Comparison of ENCODE assay signal across 1 cellular context in genomic region chr7:139118803-139119485, GRCh38.
TF ChIP-seq lines count a peak whose summit lies in the region.

No MANE protein-coding gene starts in this region.

TF ChIP-seq in K562, 482 proteins besides CTCF, POLR2A, EP300 and RAD21 (continued from another document and continues in another):
- TF ChIP-seq, protein P1, sequence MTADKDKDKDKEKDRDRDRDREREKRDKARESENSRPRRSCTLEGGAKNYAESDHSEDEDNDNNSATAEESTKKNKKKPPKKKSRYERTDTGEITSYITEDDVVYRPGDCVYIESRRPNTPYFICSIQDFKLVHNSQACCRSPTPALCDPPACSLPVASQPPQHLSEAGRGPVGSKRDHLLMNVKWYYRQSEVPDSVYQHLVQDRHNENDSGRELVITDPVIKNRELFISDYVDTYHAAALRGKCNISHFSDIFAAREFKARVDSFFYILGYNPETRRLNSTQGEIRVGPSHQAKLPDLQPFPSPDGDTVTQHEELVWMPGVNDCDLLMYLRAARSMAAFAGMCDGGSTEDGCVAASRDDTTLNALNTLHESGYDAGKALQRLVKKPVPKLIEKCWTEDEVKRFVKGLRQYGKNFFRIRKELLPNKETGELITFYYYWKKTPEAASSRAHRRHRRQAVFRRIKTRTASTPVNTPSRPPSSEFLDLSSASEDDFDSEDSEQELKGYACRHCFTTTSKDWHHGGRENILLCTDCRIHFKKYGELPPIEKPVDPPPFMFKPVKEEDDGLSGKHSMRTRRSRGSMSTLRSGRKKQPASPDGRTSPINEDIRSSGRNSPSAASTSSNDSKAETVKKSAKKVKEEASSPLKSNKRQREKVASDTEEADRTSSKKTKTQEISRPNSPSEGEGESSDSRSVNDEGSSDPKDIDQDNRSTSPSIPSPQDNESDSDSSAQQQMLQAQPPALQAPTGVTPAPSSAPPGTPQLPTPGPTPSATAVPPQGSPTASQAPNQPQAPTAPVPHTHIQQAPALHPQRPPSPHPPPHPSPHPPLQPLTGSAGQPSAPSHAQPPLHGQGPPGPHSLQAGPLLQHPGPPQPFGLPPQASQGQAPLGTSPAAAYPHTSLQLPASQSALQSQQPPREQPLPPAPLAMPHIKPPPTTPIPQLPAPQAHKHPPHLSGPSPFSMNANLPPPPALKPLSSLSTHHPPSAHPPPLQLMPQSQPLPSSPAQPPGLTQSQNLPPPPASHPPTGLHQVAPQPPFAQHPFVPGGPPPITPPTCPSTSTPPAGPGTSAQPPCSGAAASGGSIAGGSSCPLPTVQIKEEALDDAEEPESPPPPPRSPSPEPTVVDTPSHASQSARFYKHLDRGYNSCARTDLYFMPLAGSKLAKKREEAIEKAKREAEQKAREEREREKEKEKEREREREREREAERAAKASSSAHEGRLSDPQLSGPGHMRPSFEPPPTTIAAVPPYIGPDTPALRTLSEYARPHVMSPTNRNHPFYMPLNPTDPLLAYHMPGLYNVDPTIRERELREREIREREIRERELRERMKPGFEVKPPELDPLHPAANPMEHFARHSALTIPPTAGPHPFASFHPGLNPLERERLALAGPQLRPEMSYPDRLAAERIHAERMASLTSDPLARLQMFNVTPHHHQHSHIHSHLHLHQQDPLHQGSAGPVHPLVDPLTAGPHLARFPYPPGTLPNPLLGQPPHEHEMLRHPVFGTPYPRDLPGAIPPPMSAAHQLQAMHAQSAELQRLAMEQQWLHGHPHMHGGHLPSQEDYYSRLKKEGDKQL (CRISPR knock-in tag; IDR thresholded peaks at IDR 0.05; ENCODE audit: borderline replicate concordance): no peak
- peak; percentile 56 for TF ChIP-seq NFE2 (IDR thresholded peaks at IDR 0.05; ENCODE audit: low read depth)
- no peak; the same call in 1 of the 2 replicates for TF ChIP-seq GTF2E2 (tag; IDR thresholded peaks at IDR 0.05)
- peak; percentile 62 for TF ChIP-seq CBFA2T3 (IDR thresholded peaks at IDR 0.05)
- no peak for TF ChIP-seq SUPT5H (IDR thresholded peaks at IDR 0.05)
- peak; percentile 91 for TF ChIP-seq CREM (IDR thresholded peaks at IDR 0.05; ENCODE audit: low read depth)
- TF ChIP-seq NR4A1 (CRISPR knock-in tag; IDR thresholded peaks at IDR 0.05): no peak
- TF ChIP-seq NR4A1 (tag; IDR thresholded peaks at IDR 0.05): peak; percentile 64; the same call in 1 of the 2 replicates
- no peak for TF ChIP-seq ZNF561 (CRISPR knock-in tag; conservative IDR thresholded peaks at IDR 0.05)
- no peak for TF ChIP-seq POLR2AphosphoS2 (IDR thresholded peaks at IDR 0.05; ENCODE audit: low read length)
- peak; percentile 43; the same call in 1 of the 2 replicates for TF ChIP-seq ZBTB9 (CRISPR knock-in tag; IDR thresholded peaks at IDR 0.05)
- peak; percentile 43; the same call in 1 of the 2 replicates for TF ChIP-seq ETV5 (CRISPR knock-in tag; IDR thresholded peaks at IDR 0.05; ENCODE audit: low read depth)
- TF ChIP-seq YY1 (IDR thresholded peaks at IDR 0.05; ENCODE audit: borderline replicate concordance in 1 of 3, control insufficient read depth in 1 of 3, extremely low read depth in 1 of 3, insufficient read depth in 3 of 3, insufficient read length in 1 of 3, insufficient replicate concordance in 2 of 3, low read depth in 1 of 3, low read length in 2 of 3): peak in 1 of 3 experiments; percentile 32
- 0 out of 2 replicates have a peak, but pooled peaks have one; percentile 22 for TF ChIP-seq POLR2AphosphoS5 (IDR thresholded peaks at IDR 0.05; ENCODE audit: control insufficient read depth, insufficient read depth, low read depth, low read length)
- no peak for TF ChIP-seq SMAD2 (IDR thresholded peaks at IDR 0.05; ENCODE audit: low read depth, low read length)
- TF ChIP-seq L3MBTL2 (IDR thresholded peaks at IDR 0.05): peak; percentile 87
- no peak for TF ChIP-seq DMBX1 (CRISPR knock-in tag; IDR thresholded peaks at IDR 0.05; ENCODE audit: borderline replicate concordance)
- TF ChIP-seq MBD2 (IDR thresholded peaks at IDR 0.05; ENCODE audit: borderline replicate concordance, low read depth): no peak; the same call in 1 of the 2 replicates
- 0 out of 2 replicates have a peak, but pooled peaks have one; percentile 7 for TF ChIP-seq ZNF589 (CRISPR knock-in tag; IDR thresholded peaks at IDR 0.05; ENCODE audit: low read depth)
- TF ChIP-seq PCBP1 (IDR thresholded peaks at IDR 0.05; ENCODE audit: low read depth, low read length, poor library complexity, severe bottlenecking): no peak
- TF ChIP-seq PHF8 (IDR thresholded peaks at IDR 0.05; ENCODE audit: borderline replicate concordance, low read length): peak; percentile 39; the same call in 1 of the 2 replicates
- peak; percentile 76 for TF ChIP-seq ARID1B (IDR thresholded peaks at IDR 0.05)
- TF ChIP-seq SIRT6 (IDR thresholded peaks at IDR 0.05; ENCODE audit: low read depth, low read length): no peak
- TF ChIP-seq AFF1 (IDR thresholded peaks at IDR 0.05; ENCODE audit: low read depth in 1 of 2, partially characterized antibody in 2 of 2): no peak
- TF ChIP-seq ZNF253 (CRISPR knock-in tag; conservative IDR thresholded peaks at IDR 0.05): no peak
- TF ChIP-seq HDAC3 (IDR thresholded peaks at IDR 0.05; ENCODE audit: borderline replicate concordance, partially characterized antibody): no peak
- TF ChIP-seq FOXK2 (conservative IDR thresholded peaks at IDR 0.05 in 1 of 2, IDR thresholded peaks at IDR 0.05 in 1 of 2; ENCODE audit: low read depth in 2 of 2): peak; percentile 36 to 69; a peak in 2 of 4 replicates
- TF ChIP-seq ZNF444 (CRISPR knock-in tag; IDR thresholded peaks at IDR 0.05): 0 out of 2 replicates have a peak, but pooled peaks have one; percentile 10
- TF ChIP-seq FOXJ2 (tag; IDR thresholded peaks at IDR 0.05): peak; percentile 49; the same call in 1 of the 2 replicates
- peak; percentile 58; the same call in 1 of the 2 replicates for TF ChIP-seq TFAP4 (CRISPR knock-in tag; IDR thresholded peaks at IDR 0.05; ENCODE audit: borderline replicate concordance)
- TF ChIP-seq STAT5A (IDR thresholded peaks at IDR 0.05; ENCODE audit: borderline replicate concordance, low read length): no peak
- no peak for TF ChIP-seq NFIX (CRISPR knock-in tag; IDR thresholded peaks at IDR 0.05; ENCODE audit: low read depth)
- TF ChIP-seq RCOR1 (IDR thresholded peaks at IDR 0.05; ENCODE audit: borderline replicate concordance in 1 of 2, low read depth in 2 of 2, low read length in 2 of 2): peak in 1 of 2 experiments; percentile 81; a peak in 2 of 4 replicates
- 0 out of 2 replicates have a peak, but pooled peaks have one; percentile 1 for TF ChIP-seq PPARD (CRISPR knock-in tag; IDR thresholded peaks at IDR 0.05)
- peak; percentile 89 for TF ChIP-seq HMBOX1 (IDR thresholded peaks at IDR 0.05)
- 0 out of 2 replicates have a peak, but pooled peaks have one; percentile 10 for TF ChIP-seq HDAC8 (tag; IDR thresholded peaks at IDR 0.05)
- no peak for TF ChIP-seq NFE2L1 (tag; IDR thresholded peaks at IDR 0.05; ENCODE audit: borderline replicate concordance, low read depth)
- no peak for TF ChIP-seq SAFB (IDR thresholded peaks at IDR 0.05; ENCODE audit: borderline replicate concordance, low read depth, low read length)
- TF ChIP-seq WHSC1 (IDR thresholded peaks at IDR 0.05; ENCODE audit: low read length): peak; percentile 21
- TF ChIP-seq ZNF277 (CRISPR knock-in tag; IDR thresholded peaks at IDR 0.05; ENCODE audit: borderline replicate concordance): no peak
- TF ChIP-seq SREBF1 (IDR thresholded peaks at IDR 0.05; ENCODE audit: borderline replicate concordance, low read depth, low read length): no peak
- TF ChIP-seq GTF2F1 (IDR thresholded peaks at IDR 0.05; ENCODE audit: low read depth, low read length): no peak
- no peak for TF ChIP-seq CHD2 (IDR thresholded peaks at IDR 0.05; ENCODE audit: low read depth, low read length)
- TF ChIP-seq, protein P2, sequence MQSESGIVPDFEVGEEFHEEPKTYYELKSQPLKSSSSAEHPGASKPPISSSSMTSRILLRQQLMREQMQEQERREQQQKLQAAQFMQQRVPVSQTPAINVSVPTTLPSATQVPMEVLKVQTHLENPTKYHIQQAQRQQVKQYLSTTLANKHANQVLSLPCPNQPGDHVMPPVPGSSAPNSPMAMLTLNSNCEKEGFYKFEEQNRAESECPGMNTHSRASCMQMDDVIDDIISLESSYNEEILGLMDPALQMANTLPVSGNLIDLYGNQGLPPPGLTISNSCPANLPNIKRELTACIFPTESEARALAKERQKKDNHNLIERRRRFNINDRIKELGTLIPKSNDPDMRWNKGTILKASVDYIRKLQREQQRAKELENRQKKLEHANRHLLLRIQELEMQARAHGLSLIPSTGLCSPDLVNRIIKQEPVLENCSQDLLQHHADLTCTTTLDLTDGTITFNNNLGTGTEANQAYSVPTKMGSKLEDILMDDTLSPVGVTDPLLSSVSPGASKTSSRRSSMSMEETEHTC (IDR thresholded peaks at IDR 0.05): peak; percentile 85
- TF ChIP-seq TRIM24 (IDR thresholded peaks at IDR 0.05): peak in 1 of 2 experiments; percentile 66; a peak in 2 of 4 replicates
- no peak for TF ChIP-seq KDM2B (CRISPR knock-in tag; IDR thresholded peaks at IDR 0.05)
- TF ChIP-seq, protein P3, sequence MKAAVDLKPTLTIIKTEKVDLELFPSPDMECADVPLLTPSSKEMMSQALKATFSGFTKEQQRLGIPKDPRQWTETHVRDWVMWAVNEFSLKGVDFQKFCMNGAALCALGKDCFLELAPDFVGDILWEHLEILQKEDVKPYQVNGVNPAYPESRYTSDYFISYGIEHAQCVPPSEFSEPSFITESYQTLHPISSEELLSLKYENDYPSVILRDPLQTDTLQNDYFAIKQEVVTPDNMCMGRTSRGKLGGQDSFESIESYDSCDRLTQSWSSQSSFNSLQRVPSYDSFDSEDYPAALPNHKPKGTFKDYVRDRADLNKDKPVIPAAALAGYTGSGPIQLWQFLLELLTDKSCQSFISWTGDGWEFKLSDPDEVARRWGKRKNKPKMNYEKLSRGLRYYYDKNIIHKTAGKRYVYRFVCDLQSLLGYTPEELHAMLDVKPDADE (conservative IDR thresholded peaks at IDR 0.05; ENCODE audit: control insufficient read depth, low read depth, low read length): no peak
- TF ChIP-seq ZNF644 (tag; IDR thresholded peaks at IDR 0.05; ENCODE audit: low read depth): no peak; the same call in none of the 2 replicates
- TF ChIP-seq CBX5 (IDR thresholded peaks at IDR 0.05; ENCODE audit: borderline replicate concordance, low read depth): no peak
- no peak for TF ChIP-seq EWSR1 (IDR thresholded peaks at IDR 0.05; ENCODE audit: borderline replicate concordance, low read depth, partially characterized antibody)
- peak; percentile 92 for TF ChIP-seq ZNF175 (CRISPR knock-in tag; IDR thresholded peaks at IDR 0.05; ENCODE audit: low read depth)
- TF ChIP-seq HDGF (IDR thresholded peaks at IDR 0.05): no peak
